9 cellular contexts compared by ENCODE assay signal in genomic region chr21:35906587-35906986, GRCh38.
"Had no signal": no experiment of that assay in that cellular context is flagged by ENCODE, and none has a peak within 500 bp of the region (broad histone marks: within the 10 kb centered on the region; RNA-seq: fewer than 3 reads in every experiment).

No MANE protein-coding gene starts in this region.

- H3K36me3 ChIP-seq: HAP-1 had no signal

- H3K4me1 Mint-ChIP-seq: IgD-negative memory B cell had no signal

- H3K9me3 ChIP-seq: HAP-1 had no signal

- H3K27ac ChIP-seq: GM23248, HL-60 had no signal

- H3K27ac Mint-ChIP-seq: HFFc6, IgD-negative memory B cell had no signal

- H3K4me3 Mint-ChIP-seq: HFFc6, IgD-negative memory B cell had no signal

- DNase-seq: H7, HFFc6, Kasumi-1, KG1 had no signal

- H3K4me3 ChIP-seq: GM23248, HAP-1 had no signal

- H3K9ac ChIP-seq: GM23248 had no signal

- H3K9me3 Mint-ChIP-seq: HFFc6 had no signal

- ATAC-seq: HCT116 had no signal

- H3K4me1 ChIP-seq: HAP-1 had no signal
